ENCODE assay signal across 27 cellular contexts in the genomic region with DNA sequence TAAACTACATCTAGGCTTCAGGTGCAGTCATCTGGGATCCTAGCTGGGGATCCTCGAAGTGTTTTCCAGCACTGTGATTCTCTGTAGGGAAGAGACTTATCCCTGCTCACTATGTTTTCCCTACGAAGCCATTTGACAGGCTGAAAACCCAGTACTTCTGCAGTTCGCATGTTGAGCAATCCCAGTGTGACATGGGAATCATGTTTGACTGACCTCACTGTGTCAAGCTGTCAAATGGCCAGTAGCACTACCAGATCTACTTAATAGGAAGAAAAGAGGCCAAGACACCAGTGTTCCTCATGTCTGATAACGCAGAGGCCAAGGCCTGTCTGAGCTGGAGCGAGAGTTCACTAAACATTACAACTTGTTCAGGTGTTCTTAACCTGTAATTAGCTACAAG.
DNase-seq lines count a peak whose midpoint lies in the region; ATAC-seq and TF ChIP-seq lines count a peak whose summit lies in the region.
"Had no signal": no experiment of that assay in that cellular context is flagged by ENCODE, and none has a peak within 500 bp of the region (broad histone marks: within the 10 kb centered on the region; RNA-seq: fewer than 3 reads in every experiment).

No MANE protein-coding gene starts in this region.

- peaks cover 40% of the 10 kb centered on the region for H3K36me3 Mint-ChIP-seq in endothelial cell (ENCODE audit: low read depth, unreplicated experiment)
- H3K36me3 Mint-ChIP-seq: activated CD8-positive, alpha-beta memory T cell treated with anti-CD3 and anti-CD28 coated beads, Interleukin-2, amount 10 ng/mL, durations not matched to agents 7 days and 5 days; CD4-positive, alpha-beta memory T cell had no signal

- H3K36me3 ChIP-seq in adipocyte (ENCODE audit: control insufficient read depth, insufficient read depth, low read length, severe bottlenecking) (peaks cover 73% of the 10 kb centered on the region), lower lobe of right lung (peaks cover 85% of the 10 kb centered on the region), thyroid gland (peaks cover 13 to 31% of the 10 kb centered on the region in 2 donors), transverse colon (peaks cover 0 to 25% (median 4%) of the 10 kb centered on the region in 4 donors)

- no peak overlapping the region for H3K4me3 ChIP-seq in adipocyte (ENCODE audit: low read length)
- H3K4me3 ChIP-seq in lower lobe of right lung, result no peak overlapping the region
- no peak overlapping the region for H3K4me3 ChIP-seq in thyroid gland (replicated peaks in 1 of 3)
- no peak overlapping the region for H3K4me3 ChIP-seq in transverse colon
- H3K4me3 ChIP-seq: testis had no signal

- H3K4me1 Mint-ChIP-seq in endothelial cell (ENCODE audit: unreplicated experiment), result peaks cover 33% of the 10 kb centered on the region

- ATAC-seq in lower lobe of right lung (peak; percentile 47 to 53), HG03442 (IDR thresholded peaks at IDR 0.05; ENCODE audit: unreplicated experiment) (no peak)
- ATAC-seq: activated CD8-positive, alpha-beta memory T cell treated with anti-CD3 and anti-CD28 coated beads, Interleukin-2, amount 10 ng/mL, durations not matched to agents 7 days and 5 days; activated T-cell treated with anti-CD3 and anti-CD28 coated beads, Interleukin-2, amount 50 U/mL, for 72 hours; SK-N-SH treated with all-trans-retinoic acid at 6 μM for 48 hours had no signal

- in situ Hi-C loops in transverse colon (cut with MboI; ENCODE audit: low pct_ligation_motif_present in 1 of 4, low pct_unique_long_range_greater_than_20kb in 1 of 4, low sequenced_read_pairs in 3 of 4), result no loop called here

- TF ChIP-seq POLR2A in thyroid gland (IDR thresholded peaks at IDR 0.05) (no peak), transverse colon (IDR thresholded peaks at IDR 0.05) (no peak)

- intact Hi-C loops in lower lobe of right lung (cut with DNase I), result no loop called here
- intact Hi-C loops in thyroid gland (cut with DNase I), result no loop called here
- intact Hi-C loops in transverse colon (cut with DNase I; ENCODE audit: low total_unique reads), result no loop called here

- H3K27me3 Mint-ChIP-seq in endothelial cell (ENCODE audit: unreplicated experiment), result peaks cover 3% of the 10 kb centered on the region
- H3K27me3 Mint-ChIP-seq: activated CD8-positive, alpha-beta memory T cell treated with anti-CD3 and anti-CD28 coated beads, Interleukin-2, amount 10 ng/mL, durations not matched to agents 7 days and 5 days had no signal

- TF ChIP-seq CTCF in endothelial cell (IDR thresholded peaks at IDR 0.05; ENCODE audit: unreplicated experiment) (no peak), lower lobe of right lung (IDR thresholded peaks at IDR 0.05) (no peak), thyroid gland (IDR thresholded peaks at IDR 0.05) (no peak), transverse colon (IDR thresholded peaks at IDR 0.05) (no peak)

- H3K9me3 ChIP-seq in adipocyte (ENCODE audit: control insufficient read depth, low read length), result no peaks in the 10 kb centered on the region
- no peaks in the 10 kb centered on the region for H3K9me3 ChIP-seq in lower lobe of right lung
- no peaks in the 10 kb centered on the region for H3K9me3 ChIP-seq in thyroid gland
- H3K9me3 ChIP-seq in transverse colon, result no peaks in the 10 kb centered on the region
- H3K9me3 ChIP-seq: neutrophil, testis had no signal

- TF ChIP-seq EP300 in transverse colon (IDR thresholded peaks at IDR 0.05; ENCODE audit: low read depth), result no peak

- WGBS in thyroid gland, 2 donors, result 92 to 96% methylated on average over 5 of the region's 5 CpGs
- WGBS in transverse colon (ENCODE audit: low coverage in 1 of 2), 2 donors, result 91 to 100% methylated on average over 3 to 5 of the region's 5 CpGs

- DNase-seq in adipocyte (ENCODE audit: low read depth) (no peak), endothelial cell (ENCODE audit: low spot score) (no peak), lower lobe of right lung (no peak), thyroid gland (no peak), transverse colon (no peak)
- no peak for DNase-seq in activated naive CD4-positive, alpha-beta T cell (lab: John Stamatoyannopoulos, UW)
- DNase-seq: activated CD4-positive, alpha-beta T cell treated with anti-CD3 and anti-CD28 coated beads, Interleukin-2, amount 50 U/mL, for 1 hour; activated CD8-positive, alpha-beta memory T cell treated with anti-CD3 and anti-CD28 coated beads, Interleukin-2, amount 10 ng/mL, durations not matched to agents 7 days and 5 days; activated naive CD4-positive, alpha-beta T cell treated with anti-CD3 and anti-CD28 coated beads, Interleukin-2, amount 50 U/mL, for 16 hours; activated T-cell treated with anti-CD3 and anti-CD28 coated beads, Interleukin-2, amount 50 U/mL, for 72 hours; aorta; CD4-positive, alpha-beta memory T cell; DMS 273 treated with DMSO at 0.1 percent for 48 hours; effector memory CD4-positive, alpha-beta T cell; HFFc6; islet precursor cell; NCI-H1105; NCI-H1930; NCI-H69; RPMI8226; small intestine; stimulated activated CD4-positive, alpha-beta T cell treated with anti-CD3 and anti-CD28 coated beads, Interleukin-2, amount 100 ng/mL, for 24 hours; testis had no signal

- H3K27me3 ChIP-seq in adipocyte (replicated peaks; ENCODE audit: control insufficient read depth, insufficient read depth, low read length), result no peaks in the 10 kb centered on the region
- H3K27me3 ChIP-seq in lower lobe of right lung (ENCODE audit: low read depth), result no peaks in the 10 kb centered on the region
- no peaks in the 10 kb centered on the region for H3K27me3 ChIP-seq in thyroid gland
- no peaks in the 10 kb centered on the region for H3K27me3 ChIP-seq in transverse colon
- H3K27me3 ChIP-seq: neutrophil, testis had no signal

- H3K4me1 ChIP-seq in adipocyte (ENCODE audit: control insufficient read depth, insufficient read depth, low read length) (peaks cover 36% of the 10 kb centered on the region), lower lobe of right lung (peaks cover 27% of the 10 kb centered on the region), thyroid gland (peaks cover 0 to 23% of the 10 kb centered on the region in 2 donors), transverse colon (peaks cover 0 to 22% (median 11%) of the 10 kb centered on the region in 4 donors)
- H3K4me1 ChIP-seq: testis had no signal

- H3K27ac ChIP-seq in lower lobe of right lung (no peak overlapping the region), thyroid gland (peak overlapping the region in 2 of 3 donors; percentile 15 to 58), transverse colon (no peak overlapping the region)
- H3K27ac ChIP-seq: neutrophil, testis had no signal

- peak overlapping the region; percentile 40 for H3K4me3 Mint-ChIP-seq in endothelial cell (ENCODE audit: unreplicated experiment)
- H3K4me3 Mint-ChIP-seq: activated CD8-positive, alpha-beta memory T cell treated with anti-CD3 and anti-CD28 coated beads, Interleukin-2, amount 10 ng/mL, durations not matched to agents 7 days and 5 days; activated T-cell treated with anti-CD3 and anti-CD28 coated beads, Interleukin-2, amount 50 U/mL, for 72 hours; CD4-positive, alpha-beta memory T cell; HFFc6; T-helper 2 cell treated with Interferon-gamma antibody and Interleukin-4, amounts not matched to agents 5 μg/mL and 100 μg/mL, for 36 hours had no signal

- H3K9ac ChIP-seq in adipocyte (ENCODE audit: low read length), result peak overlapping the region; percentile 14

- H3K9me3 Mint-ChIP-seq in endothelial cell (ENCODE audit: unreplicated experiment), result no peaks in the 10 kb centered on the region
- H3K9me3 Mint-ChIP-seq: activated T-cell treated with anti-CD3 and anti-CD28 coated beads, Interleukin-2, amount 50 U/mL, for 72 hours; CD4-positive, alpha-beta memory T cell; HFFc6; T-helper 2 cell treated with Interferon-gamma antibody and Interleukin-4, amounts not matched to agents 5 μg/mL and 100 μg/mL, for 36 hours had no signal

- no peak overlapping the region for H3K27ac Mint-ChIP-seq in endothelial cell (ENCODE audit: unreplicated experiment)
- H3K27ac Mint-ChIP-seq: activated CD8-positive, alpha-beta memory T cell treated with anti-CD3 and anti-CD28 coated beads, Interleukin-2, amount 10 ng/mL, durations not matched to agents 7 days and 5 days; activated T-cell treated with anti-CD3 and anti-CD28 coated beads, Interleukin-2, amount 50 U/mL, for 72 hours; CD4-positive, alpha-beta memory T cell; T-helper 2 cell treated with Interferon-gamma antibody and Interleukin-4, amounts not matched to agents 5 μg/mL and 100 μg/mL, for 36 hours had no signal

Comparison
In these comparisons a context has a peak if more than half of its experiments do, and no peak if none do; other contexts are left out.
1. H3K27ac ChIP-seq: peak in thyroid gland (2 of 3); none in lower lobe of right lung (single experiment) and transverse colon (0 of 4).